8 cellular contexts compared by ENCODE assay signal in the genomic region with DNA sequence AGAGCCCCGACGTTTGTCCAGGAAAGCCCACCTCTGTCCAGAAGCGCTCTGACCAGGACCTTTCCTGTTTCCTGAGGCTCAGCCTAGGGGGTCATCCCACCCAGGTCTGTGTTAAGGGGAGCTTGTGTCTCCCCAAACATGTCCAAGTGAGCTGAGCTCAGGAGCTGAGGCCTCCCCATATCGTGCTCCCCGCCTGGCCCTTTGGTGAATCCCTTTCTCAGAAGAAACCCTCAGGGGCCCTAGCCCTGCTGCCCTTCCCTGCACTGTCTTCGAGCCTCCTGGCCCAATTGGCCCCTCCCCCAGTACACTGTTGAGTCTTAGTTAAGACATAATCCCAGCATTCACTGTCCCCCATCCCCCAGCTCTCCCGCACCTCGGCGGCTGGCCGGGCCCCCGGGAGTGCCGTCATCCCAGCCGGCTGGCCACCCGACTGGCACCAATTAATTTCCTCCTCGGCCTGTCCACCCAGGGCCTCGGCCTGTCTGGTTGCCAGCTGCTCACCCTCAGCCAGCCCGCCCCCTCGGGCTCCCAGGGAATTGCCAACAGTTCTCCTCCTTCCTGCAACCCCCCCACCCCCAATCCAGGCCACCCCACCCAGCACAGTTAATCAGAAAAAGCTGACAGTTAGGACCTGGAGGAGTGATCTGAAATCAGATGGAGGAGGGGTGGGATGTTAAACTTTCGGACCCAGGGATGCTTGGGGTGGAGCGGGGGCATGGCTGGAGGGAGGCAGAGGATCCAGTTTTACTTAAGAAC. TPM values are rescaled to one million over a fixed set of nuclear protein-coding genes. Genes with fewer than 3 reads are reported as not detected.
DNase-seq lines count a peak whose midpoint lies in the region; ATAC-seq lines count a peak whose summit lies in the region.

No MANE protein-coding gene starts in this region.

- H3K27ac ChIP-seq in mesendoderm (ENCODE audit: low read depth, low read length) (peak overlapping the region; percentile 95), substantia nigra (ENCODE audit: low read depth, low read length, poor library complexity, severe bottlenecking) (peak overlapping the region; percentile 82)

- peak overlapping the region; percentile 61 for H3K4me2 ChIP-seq in mesendoderm (ENCODE audit: low read length)

- peak overlapping the region; percentile 96 for H3K56ac ChIP-seq in mesendoderm (ENCODE audit: low read length)

- peak overlapping the region; percentile 41 for H4K8ac ChIP-seq in mesendoderm (ENCODE audit: low read depth, low read length)

- H3K79me1 ChIP-seq in mesendoderm (ENCODE audit: low read length) = no peaks in the 10 kb centered on the region

- H3K9me3 Mint-ChIP-seq in activated CD4-positive, alpha-beta memory T cell treated with anti-CD3 and anti-CD28 coated beads, Interleukin-2, amount 10 ng/mL, durations not matched to agents 7 days and 5 days = no peaks in the 10 kb centered on the region

- H3K4me1 Mint-ChIP-seq in activated CD4-positive, alpha-beta memory T cell treated with anti-CD3 and anti-CD28 coated beads, Interleukin-2, amount 10 ng/mL, durations not matched to agents 7 days and 5 days = peaks cover 78% of the 10 kb centered on the region

- H3K9ac ChIP-seq in mesendoderm (ENCODE audit: low read length) = peak overlapping the region; percentile 91

- H3K4ac ChIP-seq in mesendoderm (ENCODE audit: low read depth, low read length) = peak overlapping the region; percentile 94

- WGBS in mesendoderm (ENCODE audit: extremely low coverage, insufficient coverage, low lambda C conversion rate) = no CpG with 5 or more reads among the region's 20 CpGs

- POLR2A ChIA-PET in activated CD4-positive, alpha-beta memory T cell treated with anti-CD3 and anti-CD28 coated beads, Interleukin-2, amount 10 ng/mL, durations not matched to agents 7 days and 5 days (lab: Charles Lee) = interaction anchor here (1.1 to 12.6 kb wide), 12 partner anchors 7 to 683 kb away, joined by 4 to 335 read pairs (median 10); a partner anchor contains a TSS

- CTCF ChIA-PET in activated CD4-positive, alpha-beta memory T cell treated with anti-CD3 and anti-CD28 coated beads, Interleukin-2, amount 10 ng/mL, durations not matched to agents 7 days and 5 days (lab: Charles Lee) = interaction anchor here (0.9 to 2.1 kb wide), 4 partner anchors 8 to 198 kb away, joined by 3 to 12 read pairs (median 5); no protein-coding TSS in a partner anchor

- H2AK5ac ChIP-seq in mesendoderm (ENCODE audit: low read length) = peak overlapping the region; percentile 99

- peak overlapping the region; percentile 99 for H2BK15ac ChIP-seq in mesendoderm (replicated peaks; ENCODE audit: low read depth)

- peak overlapping the region; percentile 99 for H4K5ac ChIP-seq in mesendoderm (ENCODE audit: low read length)

- peak overlapping the region; percentile 99 for H3K27ac Mint-ChIP-seq in activated CD4-positive, alpha-beta memory T cell treated with anti-CD3 and anti-CD28 coated beads, Interleukin-2, amount 10 ng/mL, durations not matched to agents 7 days and 5 days

- peaks cover 12% of the 10 kb centered on the region for H3K36me3 Mint-ChIP-seq in activated CD4-positive, alpha-beta memory T cell treated with anti-CD3 and anti-CD28 coated beads, Interleukin-2, amount 10 ng/mL, durations not matched to agents 7 days and 5 days (ENCODE audit: low read depth)

- H3K18ac ChIP-seq in mesendoderm (ENCODE audit: low read length) = peak overlapping the region; percentile 98

- no peaks in the 10 kb centered on the region for H3K79me2 ChIP-seq in mesendoderm (ENCODE audit: control insufficient read depth, insufficient read depth, low read length)

- peak overlapping the region; percentile 90 for H2BK120ac ChIP-seq in mesendoderm (ENCODE audit: low read depth, low read length)

- no peak overlapping the region for H3K4me3 ChIP-seq in mesendoderm (ENCODE audit: low read length)

- H3K4me3 Mint-ChIP-seq in activated CD4-positive, alpha-beta memory T cell treated with anti-CD3 and anti-CD28 coated beads, Interleukin-2, amount 10 ng/mL, durations not matched to agents 7 days and 5 days = peak overlapping the region; percentile 89

- H3K23ac ChIP-seq in mesendoderm (ENCODE audit: low read length) = peak overlapping the region; percentile 7

- ATAC-seq in HG02798 (IDR thresholded peaks at IDR 0.05; ENCODE audit: poor library complexity, unreplicated experiment) = no peak

- DNase-seq in GF-D8 (lab: John Stamatoyannopoulos, UW) (peak; percentile 40), NCI-H2196 (lab: John Stamatoyannopoulos, UW; ENCODE audit: unreplicated experiment) (peak; percentile 88), epidermal melanocyte (ENCODE audit: insufficient read length, low spot score) (peak; percentile 79), mesendoderm (peak; percentile 97), substantia nigra (lab: John Stamatoyannopoulos, UW) (peak in 42 of 49 donors; percentile 13 to 83 (median 51)), T-helper 9 cell (no peak)
- peak; percentile 63 for DNase-seq in activated CD4-positive, alpha-beta memory T cell treated with anti-CD3 and anti-CD28 coated beads, Interleukin-2, amount 10 ng/mL, durations not matched to agents 7 days and 5 days

- peak overlapping the region; percentile 99 for H2BK5ac ChIP-seq in mesendoderm (ENCODE audit: low read length)

- H3K36me3 ChIP-seq in mesendoderm (ENCODE audit: control insufficient read depth, insufficient read depth, low read length) = no peaks in the 10 kb centered on the region

- H3K27me3 Mint-ChIP-seq in activated CD4-positive, alpha-beta memory T cell treated with anti-CD3 and anti-CD28 coated beads, Interleukin-2, amount 10 ng/mL, durations not matched to agents 7 days and 5 days = no peaks in the 10 kb centered on the region

- peaks cover 15% of the 10 kb centered on the region for H3K4me1 ChIP-seq in mesendoderm (ENCODE audit: control insufficient read depth, low read depth, low read length)

- no peaks in the 10 kb centered on the region for H3K27me3 ChIP-seq in mesendoderm (ENCODE audit: insufficient read depth, low read length, poor library complexity)

RNA-seq across cellular contexts. Expression of a gene that starts 13.6 kb away (rescaled TPM):
- total RNA-seq in activated CD4-positive, alpha-beta memory T cell treated with anti-CD3 and anti-CD28 coated beads, Interleukin-2, amount 10 ng/mL, durations not matched to agents 7 days and 5 days = 100 to 1,000 TPM; 231 to 234 TPM
- polyA plus RNA-seq in mesendoderm (2013, experiment 1 of 2) = 75.2 TPM
- polyA plus RNA-seq in mesendoderm (2013, experiment 2 of 2) = 77.2 TPM

RNA-seq across cellular contexts. Expression of a gene that starts 13.6 kb away (rescaled TPM):
- 10 to 100 TPM; 69.0 to 72.2 TPM for total RNA-seq in activated CD4-positive, alpha-beta memory T cell treated with anti-CD3 and anti-CD28 coated beads, Interleukin-2, amount 10 ng/mL, durations not matched to agents 7 days and 5 days
- 30.2 TPM for polyA plus RNA-seq in mesendoderm (2013, experiment 1 of 2)
- polyA plus RNA-seq in mesendoderm (2013, experiment 2 of 2) = 29.9 TPM

RNA-seq across cellular contexts. Expression of a gene that starts 45.7 kb away (rescaled TPM):
- 10 to 100 TPM; 74.5 to 82.2 TPM for total RNA-seq in activated CD4-positive, alpha-beta memory T cell treated with anti-CD3 and anti-CD28 coated beads, Interleukin-2, amount 10 ng/mL, durations not matched to agents 7 days and 5 days
- 210 TPM for polyA plus RNA-seq in mesendoderm (2013, experiment 1 of 2)
- 205 TPM for polyA plus RNA-seq in mesendoderm (2013, experiment 2 of 2)

RNA-seq across cellular contexts. Expression of a gene that starts 47.2 kb away (rescaled TPM):
- total RNA-seq in activated CD4-positive, alpha-beta memory T cell treated with anti-CD3 and anti-CD28 coated beads, Interleukin-2, amount 10 ng/mL, durations not matched to agents 7 days and 5 days = 10 to 100 TPM; 29.4 to 29.7 TPM
- polyA plus RNA-seq in mesendoderm (2013, experiment 1 of 2) = 67.9 TPM
- 70.6 TPM for polyA plus RNA-seq in mesendoderm (2013, experiment 2 of 2)
